Comparison of ENCODE assay signal across 17 cellular contexts in genomic region chr2:222160944-222161343, GRCh38.
DNase-seq lines count a peak whose midpoint lies in the region; ATAC-seq and TF ChIP-seq lines count a peak whose summit lies in the region.
"Had no signal": no experiment of that assay in that cellular context is flagged by ENCODE, and none has a peak within 500 bp of the region (broad histone marks: within the 10 kb centered on the region; RNA-seq: fewer than 3 reads in every experiment).

No MANE protein-coding gene starts in this region.

- H3K4me1 Mint-ChIP-seq in neural crest cell = peaks cover 73% of the 10 kb centered on the region
- H3K4me1 Mint-ChIP-seq in activated CD4-positive, alpha-beta T cell treated with anti-CD3 and anti-CD28 coated beads, Interleukin-2, amount 10 ng/mL, durations not matched to agents 7 days and 5 days = no peaks in the 10 kb centered on the region

- H3K4me3 ChIP-seq in left ventricle myocardium inferior (no peak overlapping the region), H7 (ENCODE audit: insufficient read depth, low read depth, low read length) (no peak overlapping the region)
- H3K4me3 ChIP-seq: GM12878, GM23248 had no signal

- no peaks in the 10 kb centered on the region for H3K27me3 ChIP-seq in left ventricle myocardium inferior (ENCODE audit: low read depth)
- no peaks in the 10 kb centered on the region for H3K27me3 ChIP-seq in H7 (ENCODE audit: control insufficient read depth, insufficient read depth, low read length)

- peaks cover 8% of the 10 kb centered on the region for H3K36me3 Mint-ChIP-seq in neural crest cell (ENCODE audit: low read depth)
- H3K36me3 Mint-ChIP-seq in activated CD4-positive, alpha-beta T cell treated with anti-CD3 and anti-CD28 coated beads, Interleukin-2, amount 10 ng/mL, durations not matched to agents 7 days and 5 days (ENCODE audit: low read depth) = no peaks in the 10 kb centered on the region
- H3K36me3 Mint-ChIP-seq: CD8-positive, alpha-beta T cell had no signal

- no peaks in the 10 kb centered on the region for H3K9me3 ChIP-seq in left ventricle myocardium inferior (replicated peaks)
- H3K9me3 ChIP-seq: Caco-2 had no signal

- intact Hi-C loops in Right ventricle myocardium superior (cut with DNase I) = no loop called here
- intact Hi-C loops in left ventricle myocardium inferior (cut with micrococcal nuclease) = no loop called here

- in situ Hi-C loops in SK-MEL-5 (cut with HindIII; ENCODE audit: low pct_unique_long_range_greater_than_20kb, low sequenced_read_pairs) = no loop called here

- DNase-seq in Right ventricle myocardium superior (no peak), left ventricle myocardium inferior (no peak), H7 (peak; percentile 9), SK-MEL-5 (ENCODE audit: low read depth, low spot score) (peak; percentile 40), neural crest cell (ENCODE audit: low read depth, low spot score) (peak; percentile 26)
- DNase-seq in activated CD4-positive, alpha-beta T cell treated with anti-CD3 and anti-CD28 coated beads, Interleukin-2, amount 10 ng/mL, durations not matched to agents 7 days and 5 days = no peak
- no peak for DNase-seq in stimulated activated naive CD4-positive, alpha-beta T cell (lab: John Stamatoyannopoulos, UW)
- DNase-seq: C1 segment of cervical spinal cord; Caco-2; CD8-positive, alpha-beta T cell; DMS153; DND-41; GDM1; GM23248; H9 had no signal

- TF ChIP-seq CTCF in left ventricle myocardium inferior (IDR thresholded peaks at IDR 0.05; ENCODE audit: borderline replicate concordance) (no peak), neural crest cell (conservative IDR thresholded peaks at IDR 0.05) (no peak)

- H3K36me3 ChIP-seq in left ventricle myocardium inferior (no peaks in the 10 kb centered on the region), H7 (replicated peaks; ENCODE audit: control insufficient read depth, insufficient read depth, low read length) (no peaks in the 10 kb centered on the region)

- ATAC-seq in Right ventricle myocardium superior (ENCODE audit: poor library complexity) = peak; percentile 61
- ATAC-seq: CD8-positive, alpha-beta T cell; GM12878; HCT116 had no signal

- peak overlapping the region; percentile 70 for H3K4me3 Mint-ChIP-seq in neural crest cell
- H3K4me3 Mint-ChIP-seq in activated CD4-positive, alpha-beta T cell treated with anti-CD3 and anti-CD28 coated beads, Interleukin-2, amount 10 ng/mL, durations not matched to agents 7 days and 5 days = no peak overlapping the region
- H3K4me3 Mint-ChIP-seq: CD8-positive, alpha-beta T cell; H9 had no signal

- no peaks in the 10 kb centered on the region for H3K27me3 Mint-ChIP-seq in neural crest cell (ENCODE audit: low read depth)
- H3K27me3 Mint-ChIP-seq in activated CD4-positive, alpha-beta T cell treated with anti-CD3 and anti-CD28 coated beads, Interleukin-2, amount 10 ng/mL, durations not matched to agents 7 days and 5 days = no peaks in the 10 kb centered on the region

- POLR2A ChIA-PET in activated CD4-positive, alpha-beta T cell treated with anti-CD3 and anti-CD28 coated beads, Interleukin-2, amount 10 ng/mL, durations not matched to agents 7 days and 5 days (lab: Charles Lee) = no interaction called here

- no peak overlapping the region for H3K27ac Mint-ChIP-seq in neural crest cell (ENCODE audit: unreplicated experiment)
- H3K27ac Mint-ChIP-seq in activated CD4-positive, alpha-beta T cell treated with anti-CD3 and anti-CD28 coated beads, Interleukin-2, amount 10 ng/mL, durations not matched to agents 7 days and 5 days = no peak overlapping the region
- H3K27ac Mint-ChIP-seq: CD8-positive, alpha-beta T cell; H9 had no signal

- H3K27ac ChIP-seq in left ventricle myocardium inferior (replicated peaks) = no peak overlapping the region
- H3K27ac ChIP-seq: GM23248 had no signal

- peaks cover 7% of the 10 kb centered on the region for H3K4me1 ChIP-seq in left ventricle myocardium inferior
- H3K4me1 ChIP-seq: Caco-2 had no signal

- peaks cover 2% of the 10 kb centered on the region for H3K9me3 Mint-ChIP-seq in neural crest cell
- no peaks in the 10 kb centered on the region for H3K9me3 Mint-ChIP-seq in activated CD4-positive, alpha-beta T cell treated with anti-CD3 and anti-CD28 coated beads, Interleukin-2, amount 10 ng/mL, durations not matched to agents 7 days and 5 days
- H3K9me3 Mint-ChIP-seq: CD8-positive, alpha-beta T cell; H9 had no signal

- CTCF ChIA-PET in activated CD4-positive, alpha-beta T cell treated with anti-CD3 and anti-CD28 coated beads, Interleukin-2, amount 10 ng/mL, durations not matched to agents 7 days and 5 days (lab: Charles Lee) = no interaction called here

Comparison
In these comparisons a context has a peak if more than half of its experiments do, and no peak if none do; other contexts are left out.
1. DNase-seq: peak in H7 (single experiment), SK-MEL-5 (single experiment) and neural crest cell (single experiment); none in Right ventricle myocardium superior (single experiment), left ventricle myocardium inferior (single experiment), activated CD4-positive, alpha-beta T cell treated with anti-CD3 and anti-CD28 coated beads, Interleukin-2, amount 10 ng/mL, durations not matched to agents 7 days and 5 days (single experiment) and stimulated activated naive CD4-positive, alpha-beta T cell (0 of 6).